In genomic region chr7:27130540-27131389, GRCh38 we compare ENCODE assay signal across 1 cellular context.
A peak's percentile ranks its signal among the peaks of the same experiment; 100 is the strongest.
TF ChIP-seq lines count a peak whose summit lies in the region.

HOXA4 (minus strand) TSS chr7:27130757; CDS start chr7:27130733, 24 bp downstream.

TF ChIP-seq in HEK293, 187 proteins besides CTCF, POLR2A, EP300 and RAD21 (continued from another document):
- TF ChIP-seq ZBTB49 (tag by site-specific recombination; IDR thresholded peaks at IDR 0.05; ENCODE audit: low read depth) (no peak), SCRT2 (tag by site-specific recombination; IDR thresholded peaks at IDR 0.05) (no peak), YY1 (tag by site-specific recombination; IDR thresholded peaks at IDR 0.05) (0 out of 2 replicates have a peak, but pooled peaks have one; percentile 36), PRDM1 (tag by site-specific recombination; IDR thresholded peaks at IDR 0.05) (no peak), ZNF561 (tag by site-specific recombination; IDR thresholded peaks at IDR 0.05; ENCODE audit: borderline replicate concordance) (no peak), ZNF623 (tag by site-specific recombination; IDR thresholded peaks at IDR 0.05) (no peak), ZNF26 (tag by site-specific recombination; IDR thresholded peaks at IDR 0.05) (no peak), ZFHX2 (tag by site-specific recombination; conservative IDR thresholded peaks at IDR 0.05) (peak; percentile 35; the same call in 1 of the 2 replicates), ZNF391 (tag by site-specific recombination; IDR thresholded peaks at IDR 0.05; ENCODE audit: borderline replicate concordance, low read depth) (no peak; the same call in 1 of the 2 replicates), ZNF398 (tag by site-specific recombination; IDR thresholded peaks at IDR 0.05) (peak; percentile 81), ZNF791 (tag by site-specific recombination; IDR thresholded peaks at IDR 0.05) (no peak), ZNF138 (tag by site-specific recombination; IDR thresholded peaks at IDR 0.05; ENCODE audit: borderline replicate concordance) (no peak), OVOL3 (tag by site-specific recombination; IDR thresholded peaks at IDR 0.05) (no peak), KLF16 (tag by site-specific recombination; IDR thresholded peaks at IDR 0.05) (no peak), ZBTB44 (tag by site-specific recombination; IDR thresholded peaks at IDR 0.05) (no peak), ZXDB (tag by site-specific recombination; IDR thresholded peaks at IDR 0.05) (peak; percentile 94), ZNF596 (tag by site-specific recombination; IDR thresholded peaks at IDR 0.05) (0 out of 2 replicates have a peak, but pooled peaks have one; percentile 6), ZNF335 (tag by site-specific recombination; conservative IDR thresholded peaks at IDR 0.05) (peak; percentile 77), ZNF660 (tag by site-specific recombination; IDR thresholded peaks at IDR 0.05) (peak; percentile 22; the same call in 1 of the 2 replicates), ZNF155 (tag by site-specific recombination; IDR thresholded peaks at IDR 0.05) (no peak), KLF8 (tag by site-specific recombination; IDR thresholded peaks at IDR 0.05) (peak; percentile 73; the same call in 1 of the 2 replicates), REST (tag by site-specific recombination; IDR thresholded peaks at IDR 0.05) (peak; percentile 59; the same call in 1 of the 2 replicates), ZNF302 (tag by site-specific recombination; IDR thresholded peaks at IDR 0.05; ENCODE audit: low read depth) (no peak), ZNF626 (tag by site-specific recombination; IDR thresholded peaks at IDR 0.05) (no peak), PRDM6 (tag by site-specific recombination; IDR thresholded peaks at IDR 0.05) (peak; percentile 93), HIC1 (tag by site-specific recombination; IDR thresholded peaks at IDR 0.05) (peak; percentile 58; the same call in 1 of the 2 replicates), SP7 (tag by site-specific recombination; IDR thresholded peaks at IDR 0.05) (no peak), SETDB1 (IDR thresholded peaks at IDR 0.05; ENCODE audit: insufficient read length, low read length) (no peak), ZNF114 (tag by site-specific recombination; IDR thresholded peaks at IDR 0.05) (no peak), ZNF280D (tag by site-specific recombination; IDR thresholded peaks at IDR 0.05) (no peak), ZNF585B (tag by site-specific recombination; IDR thresholded peaks at IDR 0.05) (no peak), ZBTB26 (tag by site-specific recombination; optimal IDR thresholded peaks at IDR 0.05) (peak; percentile 94), ZNF707 (tag by site-specific recombination; IDR thresholded peaks at IDR 0.05) (no peak), GLIS2 (tag by site-specific recombination; IDR thresholded peaks at IDR 0.05) (peak; percentile 94), ZNF654 (tag by site-specific recombination; IDR thresholded peaks at IDR 0.05; ENCODE audit: low read depth) (no peak), ZNF132 (tag by site-specific recombination; IDR thresholded peaks at IDR 0.05; ENCODE audit: borderline replicate concordance) (no peak), ZNF501 (tag by site-specific recombination; IDR thresholded peaks at IDR 0.05) (peak; percentile 70; the same call in 1 of the 2 replicates)
